38 cellular contexts compared by ENCODE assay signal in the genomic region with DNA sequence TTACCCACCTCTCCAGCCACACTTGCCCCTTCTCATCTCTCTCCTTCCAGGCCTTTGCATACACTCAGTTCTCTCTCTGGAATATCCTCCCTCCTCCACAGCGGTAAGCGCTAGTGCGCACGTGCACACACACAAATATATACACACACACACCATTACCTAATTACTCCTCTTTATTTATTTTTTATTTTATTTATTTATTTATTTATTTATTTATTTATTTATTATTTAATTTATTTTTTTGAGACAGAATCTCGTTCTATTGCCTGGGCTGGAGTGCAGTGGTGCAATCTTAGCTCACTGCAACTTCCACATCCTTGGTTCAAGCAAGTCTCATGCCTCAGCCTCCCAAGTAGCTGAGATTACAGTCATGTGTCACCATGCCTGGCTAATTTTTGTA. TPM values are rescaled to one million over a fixed set of nuclear protein-coding genes. Genes with fewer than 3 reads are reported as not detected.
"Had no signal": no experiment of that assay in that cellular context is flagged by ENCODE, and none has a peak within 500 bp of the region (broad histone marks: within the 10 kb centered on the region; RNA-seq: fewer than 3 reads in every experiment).

No MANE protein-coding gene starts in this region.

- H3K4me1 ChIP-seq: adrenal gland, ascending aorta, body of pancreas, breast epithelium had no signal

- ATAC-seq: activated naive CD4-positive, alpha-beta T cell treated with anti-CD3 and anti-CD28 coated beads, Interleukin-2, amount 50 U/mL, for 72 hours; activated naive CD8-positive, alpha-beta T cell treated with anti-CD3 and anti-CD28 coated beads, Interleukin-2, amount 50 U/mL, for 24 hours; activated T-cell treated with anti-CD3 and anti-CD28 coated beads, Interleukin-2, amount 50 U/mL, for 4 hours; activated T-cell treated with anti-CD3 and anti-CD28 coated beads, Interleukin-2, amount 50 U/mL, for 72 hours; activated T-helper 17 cell treated with anti-CD3 and anti-CD28 coated beads, Interleukin-2, amount 50 U/mL, for 72 hours; body of pancreas had no signal

- H3K4me1 Mint-ChIP-seq: activated T-helper 17 cell treated with anti-CD3 and anti-CD28 coated beads, Interleukin-2, amount 50 U/mL, for 72 hours had no signal

- H3K9me3 Mint-ChIP-seq: activated naive CD4-positive, alpha-beta T cell treated with anti-CD3 and anti-CD28 coated beads for 36 hours; activated naive CD4-positive, alpha-beta T cell treated with anti-CD3 and anti-CD28 coated beads, Interleukin-2, amount 10 ng/mL, durations not matched to agents 7 days and 5 days; activated naive CD4-positive, alpha-beta T cell treated with anti-CD3 and anti-CD28 coated beads, Interleukin-2, amount 50 U/mL, for 24 hours; activated naive CD4-positive, alpha-beta T cell treated with anti-CD3 and anti-CD28 coated beads, Interleukin-2, amount 50 U/mL, for 72 hours; activated naive CD8-positive, alpha-beta T cell treated with anti-CD3 and anti-CD28 coated beads for 36 hours; activated naive CD8-positive, alpha-beta T cell treated with anti-CD3 and anti-CD28 coated beads, Interleukin-2, amount 10 ng/mL, durations not matched to agents 7 days and 5 days; activated naive CD8-positive, alpha-beta T cell treated with anti-CD3 and anti-CD28 coated beads, Interleukin-2, amount 50 U/mL, for 24 hours; activated T-cell treated with anti-CD3 and anti-CD28 coated beads, Interleukin-2, amount 50 U/mL, for 24 hours; activated T-cell treated with anti-CD3 and anti-CD28 coated beads, Interleukin-2, amount 50 U/mL, for 4 hours; activated T-cell treated with anti-CD3 and anti-CD28 coated beads, Interleukin-2, amount 50 U/mL, for 72 hours; activated T-helper 1 cell treated with anti-CD3 and anti-CD28 coated beads, Interleukin-12 subunit alpha, Interleukin-12 subunit beta, Interleukin-2, Interleukin-4 antibody, amounts not matched to agents 30 ng/mL and 10 ng/mL and 1 ng/mL, durations not matched to agents 14 hours and 24 hours and 36 hours; activated T-helper 17 cell treated with anti-CD3 and anti-CD28 coated beads, Interleukin-2, amount 50 U/mL, for 72 hours; activated T-helper 2 cell treated with anti-CD3 and anti-CD28 coated beads, Interferon-gamma antibody, Interleukin-2, Interleukin-4, amounts not matched to agents 10 μg/mL and 5 μg/mL and 100 μg/mL, durations not matched to agents 14 hours and 24 hours and 36 hours; brain; central memory CD8-positive, alpha-beta T cell had no signal

- H3K36me3 ChIP-seq: adrenal gland, ascending aorta, brain microvascular endothelial cell, breast epithelium, cardiac muscle cell had no signal

- H3K4me3 ChIP-seq: adrenal gland, ascending aorta, body of pancreas, breast epithelium, cardiac muscle cell had no signal

- DNase-seq: activated effector memory CD4-positive, alpha-beta T cell treated with anti-CD3 and anti-CD28 coated beads, Interleukin-2, amount 50 U/mL, for 16 hours; activated effector memory CD4-positive, alpha-beta T cell treated with Interleukin-2 at 50 U/mL for 16 hours; activated gamma-delta T cell; activated gamma-delta T cell treated with Interleukin-2 at 50 U/mL for 16 hours; activated naive CD4-positive, alpha-beta T cell; activated naive CD4-positive, alpha-beta T cell treated with anti-CD3 and anti-CD28 coated beads for 36 hours; activated naive CD4-positive, alpha-beta T cell treated with anti-CD3 and anti-CD28 coated beads, Interleukin-2, amount 10 ng/mL, durations not matched to agents 7 days and 5 days; activated naive CD4-positive, alpha-beta T cell treated with anti-CD3 and anti-CD28 coated beads, Interleukin-2, amount 50 U/mL, for 16 hours; activated naive CD4-positive, alpha-beta T cell treated with Interleukin-2 at 50 U/mL for 16 hours; activated naive CD8-positive, alpha-beta T cell treated with anti-CD3 and anti-CD28 coated beads for 36 hours; activated naive CD8-positive, alpha-beta T cell treated with anti-CD3 and anti-CD28 coated beads, Interleukin-2, amount 10 ng/mL, durations not matched to agents 7 days and 5 days; activated naive CD8-positive, alpha-beta T cell treated with anti-CD3 and anti-CD28 coated beads, Interleukin-2, amount 50 U/mL, for 24 hours; activated T-cell treated with anti-CD3 and anti-CD28 coated beads, Interleukin-2, amount 50 U/mL, for 1 hour; activated T-cell treated with anti-CD3 and anti-CD28 coated beads, Interleukin-2, amount 50 U/mL, for 24 hours; activated T-cell treated with anti-CD3 and anti-CD28 coated beads, Interleukin-2, amount 50 U/mL, for 4 hours; activated T-cell treated with anti-CD3 and anti-CD28 coated beads, Interleukin-2, amount 50 U/mL, for 48 hours; activated T-cell treated with anti-CD3 and anti-CD28 coated beads, Interleukin-2, amount 50 U/mL, for 72 hours; adrenal gland; amniotic stem cell; amygdala; anterior cingulate cortex; body of pancreas; brain microvascular endothelial cell; caudate nucleus; central memory CD4-positive, alpha-beta T cell; cerebellar nuclear complex had no signal

- H3K9me3 ChIP-seq: adrenal gland, ascending aorta, body of pancreas, breast epithelium had no signal

- H3K27me3 ChIP-seq: adrenal gland, ascending aorta, body of pancreas, brain microvascular endothelial cell, breast epithelium, cardiac muscle cell had no signal

- H3K36me3 Mint-ChIP-seq: activated naive CD4-positive, alpha-beta T cell treated with anti-CD3 and anti-CD28 coated beads, Interleukin-2, amount 10 ng/mL, durations not matched to agents 7 days and 5 days; activated naive CD4-positive, alpha-beta T cell treated with anti-CD3 and anti-CD28 coated beads, Interleukin-2, amount 50 U/mL, for 24 hours; activated naive CD4-positive, alpha-beta T cell treated with anti-CD3 and anti-CD28 coated beads, Interleukin-2, amount 50 U/mL, for 72 hours; activated naive CD8-positive, alpha-beta T cell treated with anti-CD3 and anti-CD28 coated beads for 36 hours; brain had no signal

- H3K27ac Mint-ChIP-seq: activated naive CD4-positive, alpha-beta T cell treated with anti-CD3 and anti-CD28 coated beads for 36 hours; activated naive CD4-positive, alpha-beta T cell treated with anti-CD3 and anti-CD28 coated beads, Interleukin-2, amount 10 ng/mL, durations not matched to agents 7 days and 5 days; activated naive CD4-positive, alpha-beta T cell treated with anti-CD3 and anti-CD28 coated beads, Interleukin-2, amount 50 U/mL, for 24 hours; activated naive CD4-positive, alpha-beta T cell treated with anti-CD3 and anti-CD28 coated beads, Interleukin-2, amount 50 U/mL, for 72 hours; activated naive CD8-positive, alpha-beta T cell; activated naive CD8-positive, alpha-beta T cell treated with anti-CD3 and anti-CD28 coated beads for 36 hours; activated naive CD8-positive, alpha-beta T cell treated with anti-CD3 and anti-CD28 coated beads, Interleukin-2, amount 10 ng/mL, durations not matched to agents 7 days and 5 days; activated naive CD8-positive, alpha-beta T cell treated with anti-CD3 and anti-CD28 coated beads, Interleukin-2, amount 50 U/mL, for 24 hours; activated T-cell treated with anti-CD3 and anti-CD28 coated beads, Interleukin-2, amount 50 U/mL, for 24 hours; activated T-cell treated with anti-CD3 and anti-CD28 coated beads, Interleukin-2, amount 50 U/mL, for 72 hours; activated T-helper 1 cell treated with anti-CD3 and anti-CD28 coated beads, Interleukin-12 subunit alpha, Interleukin-12 subunit beta, Interleukin-2, Interleukin-4 antibody, amounts not matched to agents 30 ng/mL and 10 ng/mL and 1 ng/mL, durations not matched to agents 14 hours and 24 hours and 36 hours; activated T-helper 17 cell treated with anti-CD3 and anti-CD28 coated beads, Interleukin-2, amount 50 U/mL, for 72 hours; activated T-helper 2 cell treated with anti-CD3 and anti-CD28 coated beads, Interferon-gamma antibody, Interleukin-2, Interleukin-4, amounts not matched to agents 10 μg/mL and 5 μg/mL and 100 μg/mL, durations not matched to agents 14 hours and 24 hours and 36 hours had no signal

- H3K27ac ChIP-seq: adrenal gland, ascending aorta, body of pancreas, brain microvascular endothelial cell, breast epithelium, cardiac muscle cell had no signal

- H3K4me3 Mint-ChIP-seq: activated naive CD4-positive, alpha-beta T cell treated with anti-CD3 and anti-CD28 coated beads for 36 hours; activated naive CD4-positive, alpha-beta T cell treated with anti-CD3 and anti-CD28 coated beads, Interleukin-2, amount 10 ng/mL, durations not matched to agents 7 days and 5 days; activated naive CD4-positive, alpha-beta T cell treated with anti-CD3 and anti-CD28 coated beads, Interleukin-2, amount 50 U/mL, for 24 hours; activated naive CD8-positive, alpha-beta T cell; activated naive CD8-positive, alpha-beta T cell treated with anti-CD3 and anti-CD28 coated beads for 36 hours; activated naive CD8-positive, alpha-beta T cell treated with anti-CD3 and anti-CD28 coated beads, Interleukin-2, amount 10 ng/mL, durations not matched to agents 7 days and 5 days; activated naive CD8-positive, alpha-beta T cell treated with anti-CD3 and anti-CD28 coated beads, Interleukin-2, amount 50 U/mL, for 24 hours; activated T-cell treated with anti-CD3 and anti-CD28 coated beads, Interleukin-2, amount 50 U/mL, for 24 hours; activated T-cell treated with anti-CD3 and anti-CD28 coated beads, Interleukin-2, amount 50 U/mL, for 4 hours; activated T-cell treated with anti-CD3 and anti-CD28 coated beads, Interleukin-2, amount 50 U/mL, for 72 hours; activated T-helper 1 cell treated with anti-CD3 and anti-CD28 coated beads, Interleukin-12 subunit alpha, Interleukin-12 subunit beta, Interleukin-2, Interleukin-4 antibody, amounts not matched to agents 30 ng/mL and 10 ng/mL and 1 ng/mL, durations not matched to agents 14 hours and 24 hours and 36 hours; activated T-helper 17 cell treated with anti-CD3 and anti-CD28 coated beads, Interleukin-2, amount 50 U/mL, for 72 hours; brain; central memory CD8-positive, alpha-beta T cell had no signal

- H3K27me3 Mint-ChIP-seq: activated naive CD4-positive, alpha-beta T cell treated with anti-CD3 and anti-CD28 coated beads, Interleukin-2, amount 50 U/mL, for 24 hours; activated naive CD8-positive, alpha-beta T cell; activated naive CD8-positive, alpha-beta T cell treated with anti-CD3 and anti-CD28 coated beads for 36 hours; activated naive CD8-positive, alpha-beta T cell treated with anti-CD3 and anti-CD28 coated beads, Interleukin-2, amount 10 ng/mL, durations not matched to agents 7 days and 5 days; activated T-cell treated with anti-CD3 and anti-CD28 coated beads, Interleukin-2, amount 50 U/mL, for 24 hours; central memory CD8-positive, alpha-beta T cell had no signal

RNA-seq across cellular contexts. Expression of a gene that starts 11.7 kb away (rescaled TPM):
- total RNA-seq: ascending aorta had no signal

RNA-seq across cellular contexts. Expression of a gene that starts 34.7 kb away (rescaled TPM):
- total RNA-seq: chondrocyte had no signal
